ENCODE assay signal across 8 cellular contexts in genomic region chr4:82851902-82852750, GRCh38. TPM values are rescaled to one million over a fixed set of nuclear protein-coding genes. Genes with fewer than 3 reads are reported as not detected.
DNase-seq lines count a peak whose midpoint lies in the region; ATAC-seq, FAIRE-seq and TF ChIP-seq lines count a peak whose summit lies in the region.

No MANE protein-coding gene starts in this region.

- DNase-seq in D721Med (ENCODE audit: insufficient read length, low spot score) = no peak
- no peak for DNase-seq in HFF-Myc (ENCODE audit: extremely low read depth, low read depth)
- peak; percentile 34 for DNase-seq in activated CD8-positive, alpha-beta T cell treated with anti-CD3 and anti-CD28 coated beads, Interleukin-2, amount 10 ng/mL, durations not matched to agents 7 days and 5 days
- peak; percentile 35 for DNase-seq in kidney tubule cell (ENCODE audit: low spot score)
- DNase-seq in omental fat pad (ENCODE audit: low spot score) = no peak
- DNase-seq in activated CD4-positive, alpha-beta memory T cell treated with anti-CD3 and anti-CD28 coated beads, Interleukin-2, amount 10 ng/mL, durations not matched to agents 7 days and 5 days = no peak

- FAIRE-seq in D721Med (lab: Jason Lieb, UNC) = peak; percentile 81

- H3K4me3 ChIP-seq in HFF-Myc (replicated peaks; ENCODE audit: low read depth, low read length) = no peak overlapping the region

- no peak overlapping the region for H3K4me3 Mint-ChIP-seq in activated CD8-positive, alpha-beta T cell treated with anti-CD3 and anti-CD28 coated beads, Interleukin-2, amount 10 ng/mL, durations not matched to agents 7 days and 5 days
- no peak overlapping the region for H3K4me3 Mint-ChIP-seq in activated CD4-positive, alpha-beta memory T cell treated with anti-CD3 and anti-CD28 coated beads, Interleukin-2, amount 10 ng/mL, durations not matched to agents 7 days and 5 days

- CTCF ChIA-PET in activated CD8-positive, alpha-beta T cell treated with anti-CD3 and anti-CD28 coated beads, Interleukin-2, amount 10 ng/mL, durations not matched to agents 7 days and 5 days (lab: Charles Lee) = interaction anchor here (0.7 to 4.9 kb wide), 30 partner anchors 10 to 639 kb away, joined by 3 to 48 read pairs (median 5); partner anchors contain the start of genes COPS4, COQ2, HELQ and LIN54
- CTCF ChIA-PET in activated CD4-positive, alpha-beta memory T cell treated with anti-CD3 and anti-CD28 coated beads, Interleukin-2, amount 10 ng/mL, durations not matched to agents 7 days and 5 days (lab: Charles Lee) = interaction anchor here (0.6 to 3.2 kb wide), 14 partner anchors 9 to 429 kb away, joined by 3 to 22 read pairs (median 4); partner anchors contain the start of genes COPS4 and THAP9

- peaks cover 8% of the 10 kb centered on the region for H3K4me1 Mint-ChIP-seq in activated CD8-positive, alpha-beta T cell treated with anti-CD3 and anti-CD28 coated beads, Interleukin-2, amount 10 ng/mL, durations not matched to agents 7 days and 5 days (ENCODE audit: low read depth)
- H3K4me1 Mint-ChIP-seq in activated CD4-positive, alpha-beta memory T cell treated with anti-CD3 and anti-CD28 coated beads, Interleukin-2, amount 10 ng/mL, durations not matched to agents 7 days and 5 days = peaks cover 3% of the 10 kb centered on the region

- H3K27me3 Mint-ChIP-seq in activated CD8-positive, alpha-beta T cell treated with anti-CD3 and anti-CD28 coated beads, Interleukin-2, amount 10 ng/mL, durations not matched to agents 7 days and 5 days (ENCODE audit: low read depth) = no peaks in the 10 kb centered on the region
- H3K27me3 Mint-ChIP-seq in activated CD4-positive, alpha-beta memory T cell treated with anti-CD3 and anti-CD28 coated beads, Interleukin-2, amount 10 ng/mL, durations not matched to agents 7 days and 5 days = no peaks in the 10 kb centered on the region

- POLR2A ChIA-PET in activated CD8-positive, alpha-beta T cell treated with anti-CD3 and anti-CD28 coated beads, Interleukin-2, amount 10 ng/mL, durations not matched to agents 7 days and 5 days (lab: Charles Lee) = interaction anchor here (1.3 to 2.2 kb wide), 2 partner anchors 38 to 47 kb away, joined by 4 to 10 read pairs; partner anchors contain the start of gene SEC31A
- POLR2A ChIA-PET in activated CD4-positive, alpha-beta memory T cell treated with anti-CD3 and anti-CD28 coated beads, Interleukin-2, amount 10 ng/mL, durations not matched to agents 7 days and 5 days (lab: Charles Lee) = interaction anchor here (1.1 to 2.1 kb wide), 5 partner anchors 14 to 183 kb away, joined by 3 to 11 read pairs (median 5); partner anchors contain the start of genes COPS4 and THAP9

- H3K27ac Mint-ChIP-seq in activated CD8-positive, alpha-beta T cell treated with anti-CD3 and anti-CD28 coated beads, Interleukin-2, amount 10 ng/mL, durations not matched to agents 7 days and 5 days = no peak overlapping the region
- H3K27ac Mint-ChIP-seq in activated CD4-positive, alpha-beta memory T cell treated with anti-CD3 and anti-CD28 coated beads, Interleukin-2, amount 10 ng/mL, durations not matched to agents 7 days and 5 days = no peak overlapping the region

- peaks cover 53% of the 10 kb centered on the region for H3K36me3 Mint-ChIP-seq in activated CD8-positive, alpha-beta T cell treated with anti-CD3 and anti-CD28 coated beads, Interleukin-2, amount 10 ng/mL, durations not matched to agents 7 days and 5 days (ENCODE audit: low read depth)
- H3K36me3 Mint-ChIP-seq in activated CD4-positive, alpha-beta memory T cell treated with anti-CD3 and anti-CD28 coated beads, Interleukin-2, amount 10 ng/mL, durations not matched to agents 7 days and 5 days (ENCODE audit: low read depth) = peaks cover 65% of the 10 kb centered on the region

- H3K9me3 Mint-ChIP-seq in activated CD8-positive, alpha-beta T cell treated with anti-CD3 and anti-CD28 coated beads, Interleukin-2, amount 10 ng/mL, durations not matched to agents 7 days and 5 days (ENCODE audit: insufficient read depth) = no peaks in the 10 kb centered on the region
- no peaks in the 10 kb centered on the region for H3K9me3 Mint-ChIP-seq in activated CD4-positive, alpha-beta memory T cell treated with anti-CD3 and anti-CD28 coated beads, Interleukin-2, amount 10 ng/mL, durations not matched to agents 7 days and 5 days

- TF ChIP-seq CTCF in D721Med (IDR thresholded peaks at IDR 0.05; ENCODE audit: insufficient read depth, missing control alignments) (peak; percentile 45), HFF-Myc (IDR thresholded peaks at IDR 0.05; ENCODE audit: low read depth, low read length, missing control alignments) (peak; percentile 27), omental fat pad (IDR thresholded peaks at IDR 0.05) (no peak)

- no peak for ATAC-seq in activated CD8-positive, alpha-beta T cell treated with anti-CD3 and anti-CD28 coated beads, Interleukin-2, amount 10 ng/mL, durations not matched to agents 7 days and 5 days
- ATAC-seq in HG02678 (IDR thresholded peaks at IDR 0.05; ENCODE audit: unreplicated experiment) (no peak), HG03469 (IDR thresholded peaks at IDR 0.05; ENCODE audit: unreplicated experiment) (no peak), omental fat pad (ENCODE audit: low FRiP score) (no peak)

RNA-seq across cellular contexts. Expression of gene SEC31A, which starts 38.8 kb away (rescaled TPM):
- 100 to 1,000 TPM; 111 to 113 TPM for total RNA-seq in activated CD8-positive, alpha-beta T cell treated with anti-CD3 and anti-CD28 coated beads, Interleukin-2, amount 10 ng/mL, durations not matched to agents 7 days and 5 days
- total RNA-seq in omental fat pad = 100 to 1,000 TPM; 175 to 215 (median 183) TPM
- total RNA-seq in activated CD4-positive, alpha-beta memory T cell treated with anti-CD3 and anti-CD28 coated beads, Interleukin-2, amount 10 ng/mL, durations not matched to agents 7 days and 5 days = 100 to 1,000 TPM; 102 to 108 TPM

RNA-seq across cellular contexts. Expression of gene THAP9, which starts 48.4 kb away (rescaled TPM):
- total RNA-seq in activated CD8-positive, alpha-beta T cell treated with anti-CD3 and anti-CD28 coated beads, Interleukin-2, amount 10 ng/mL, durations not matched to agents 7 days and 5 days = 1 to 10 TPM; 3.1 to 3.3 TPM
- 10 to 100 TPM in 1 of 4 donors, 1 to 10 TPM in 3; 1.8 to 10.2 (median 2.9) TPM for total RNA-seq in omental fat pad
- total RNA-seq in activated CD4-positive, alpha-beta memory T cell treated with anti-CD3 and anti-CD28 coated beads, Interleukin-2, amount 10 ng/mL, durations not matched to agents 7 days and 5 days = 1 to 10 TPM; 2.0 to 2.4 TPM

RNA-seq across cellular contexts. Expression of gene SCD5, which starts 53.5 kb away (rescaled TPM):
- 1 to 10 TPM; 2.9 to 3.1 TPM for total RNA-seq in activated CD8-positive, alpha-beta T cell treated with anti-CD3 and anti-CD28 coated beads, Interleukin-2, amount 10 ng/mL, durations not matched to agents 7 days and 5 days
- 10 to 100 TPM in 3 of 4 donors, 1 to 10 TPM in 1; 6.7 to 19.9 (median 13.5) TPM for total RNA-seq in omental fat pad
- under 1 TPM; 0.20 to 0.45 TPM for total RNA-seq in activated CD4-positive, alpha-beta memory T cell treated with anti-CD3 and anti-CD28 coated beads, Interleukin-2, amount 10 ng/mL, durations not matched to agents 7 days and 5 days

Comparison
In these comparisons a context has a peak if more than half of its experiments do, and no peak if none do; other contexts are left out.
1. DNase-seq: peak in activated CD8-positive, alpha-beta T cell treated with anti-CD3 and anti-CD28 coated beads, Interleukin-2, amount 10 ng/mL, durations not matched to agents 7 days and 5 days (single experiment) and kidney tubule cell (single experiment); none in D721Med (single experiment), HFF-Myc (single experiment), omental fat pad (single experiment) and activated CD4-positive, alpha-beta memory T cell treated with anti-CD3 and anti-CD28 coated beads, Interleukin-2, amount 10 ng/mL, durations not matched to agents 7 days and 5 days (single experiment).
2. CTCF ChIP-seq: peak in D721Med (single experiment) and HFF-Myc (single experiment); none in omental fat pad (0 of 3).